ENCODE assay signal across 7 cellular contexts in the genomic region with DNA sequence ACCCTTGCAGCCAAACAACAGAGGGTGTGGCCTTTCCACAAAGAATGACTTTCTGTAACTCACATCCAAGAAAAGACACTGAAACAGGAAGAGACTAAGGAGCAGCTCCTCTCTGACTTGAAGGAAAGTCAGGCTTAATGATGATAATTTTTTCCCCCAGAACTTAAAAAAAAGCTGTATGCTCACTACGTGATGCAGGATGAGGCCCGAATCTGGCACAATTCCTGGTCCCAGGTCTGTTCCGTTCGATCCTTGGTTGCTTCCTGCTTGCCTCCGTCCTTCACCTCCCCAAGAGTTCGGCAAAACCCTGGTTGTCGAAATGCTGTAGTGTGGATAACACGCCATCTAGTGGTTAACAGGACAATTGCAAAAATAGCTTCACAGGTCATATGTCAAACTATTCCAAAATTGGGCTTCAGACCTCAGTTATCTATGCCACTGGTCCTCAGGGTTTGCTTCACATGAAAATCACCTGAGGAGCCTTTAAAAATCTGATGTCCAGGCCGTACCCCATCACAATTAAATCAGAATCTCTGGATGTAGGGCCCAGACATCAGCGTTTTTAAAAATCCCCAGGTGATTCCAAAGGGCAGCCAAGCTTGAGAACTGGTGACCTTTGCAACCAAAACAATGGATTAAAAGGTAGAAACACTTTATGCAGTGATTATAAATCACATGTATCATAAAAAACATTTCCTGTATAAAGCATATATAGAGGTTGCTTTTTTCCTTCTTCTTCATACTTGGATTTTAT. TPM values are rescaled to one million over a fixed set of nuclear protein-coding genes. Genes with fewer than 3 reads are reported as not detected.
A peak's percentile ranks its signal among the peaks of the same experiment; 100 is the strongest.
DNase-seq lines count a peak whose midpoint lies in the region; ATAC-seq and TF ChIP-seq lines count a peak whose summit lies in the region.

No MANE protein-coding gene starts in this region.

- no peak overlapping the region for H2BK12ac ChIP-seq in H9 (ENCODE audit: insufficient read length, low read depth, low read length)

- ATAC-seq in left cardiac atrium: peak; percentile 78 to 92

- H3K27ac ChIP-seq in H9 (ENCODE audit: insufficient read length, low read depth, low read length) (no peak overlapping the region), adrenal gland (peak overlapping the region in 2 of 5 donors; percentile 27 to 60)

- peak overlapping the region; percentile 29 to 57; a peak in 4 of 5 replicates for H3K4me3 Mint-ChIP-seq in H9

- H2BK20ac ChIP-seq in H9 (ENCODE audit: low read depth, low read length, poor library complexity, severe bottlenecking): no peak overlapping the region

- H3K14ac ChIP-seq in H9 (ENCODE audit: insufficient read depth, low read length): no peak overlapping the region

- no peak overlapping the region for H3K23ac ChIP-seq in H9 (ENCODE audit: insufficient read length, low read depth, low read length)

- H3K56ac ChIP-seq in H9 (ENCODE audit: insufficient read length, low read depth, low read length): no peak overlapping the region

- H2BK120ac ChIP-seq in H9 (ENCODE audit: low read depth, low read length, poor library complexity, severe bottlenecking): no peak overlapping the region

- peak overlapping the region; percentile 36 for H3K4me2 ChIP-seq in H9 (ENCODE audit: insufficient read depth, insufficient read length, low read length)

- H3K9ac ChIP-seq in H9 (ENCODE audit: extremely low read depth, insufficient read length, low read length): no peak overlapping the region

- peaks cover 10 to 11% of the 10 kb centered on the region in 2 experiments for H3K4me1 Mint-ChIP-seq in H9

- intact Hi-C loops in adrenal gland (cut with DNase I) (loop anchor here in 1 of 2 donors (5.0 kb wide), 1 partner anchor 634 kb away; no protein-coding TSS in a partner anchor), left cardiac atrium (cut with DNase I) (loop anchor here (2.0 to 10.0 kb wide), 4 partner anchors 292 to 634 kb away; no protein-coding TSS in a partner anchor)

- H3K27me3 ChIP-seq in H9 (ENCODE audit: insufficient read depth, low read length): no peaks in the 10 kb centered on the region
- H3K27me3 ChIP-seq in adrenal gland: no peaks in the 10 kb centered on the region

- no peak for TF ChIP-seq POLR2A in adrenal gland (IDR thresholded peaks at IDR 0.05)

- H3T11ph ChIP-seq in H9 (ENCODE audit: low read length): no peak overlapping the region

- no peak overlapping the region for H4K8ac ChIP-seq in H9 (replicated peaks; ENCODE audit: insufficient read length, low read depth, low read length)

- DNase-seq in GM10266 (ENCODE audit: extremely low spot score): peak; percentile 62
- peak; percentile 70 for DNase-seq in H9
- DNase-seq in LNCaP clone FGC (ENCODE audit: low read depth): peak; percentile 59
- peak; percentile 82 for DNase-seq in RPMI7951 (ENCODE audit: low read depth)
- peak; percentile 65 to 87 (median 80) for DNase-seq in adrenal gland
- DNase-seq in left cardiac atrium: peak; percentile 69
- DNase-seq in pons (ENCODE audit: low spot score): peak; percentile 82

- H4K91ac ChIP-seq in H9 (ENCODE audit: insufficient read length, low read depth, low read length): no peak overlapping the region

- TF ChIP-seq CTCF in GM10266 (IDR thresholded peaks at IDR 0.05; ENCODE audit: control insufficient read depth, insufficient read depth, low read depth, missing control alignments): peak; percentile 86
- TF ChIP-seq CTCF in H9 (conservative IDR thresholded peaks at IDR 0.05): peak; percentile 90
- peak; percentile 88 for TF ChIP-seq CTCF in LNCaP clone FGC (IDR thresholded peaks at IDR 0.05; ENCODE audit: control insufficient read depth, extremely low read depth, insufficient read depth)
- TF ChIP-seq CTCF in adrenal gland (IDR thresholded peaks at IDR 0.05): peak; percentile 84 to 92 (median 90)

- no peak overlapping the region for H3K27ac Mint-ChIP-seq in H9

- H3K27me3 Mint-ChIP-seq in H9 (ENCODE audit: low read depth): no peaks in the 10 kb centered on the region

- no peak overlapping the region for H3K18ac ChIP-seq in H9 (ENCODE audit: insufficient read length, low read depth, low read length)

- no peaks in the 10 kb centered on the region for H3K79me1 ChIP-seq in H9 (ENCODE audit: insufficient read depth, low read depth, low read length, poor library complexity, severe bottlenecking)

- WGBS in H9 (ENCODE audit: extremely low coverage, insufficient read length, low lambda C conversion rate): no CpG with 5 or more reads among the region's 10 CpGs
- WGBS in adrenal gland, 4 donors: 7 to 9% (median 8%) methylated on average over 10 of the region's 10 CpGs

- no peaks in the 10 kb centered on the region for H3K23me2 ChIP-seq in H9 (ENCODE audit: insufficient read length, low read depth, low read length, poor library complexity, severe bottlenecking)

- H4K5ac ChIP-seq in H9 (ENCODE audit: insufficient read length, low read depth, low read length): no peak overlapping the region

- H3K79me2 ChIP-seq in H9 (ENCODE audit: insufficient read depth, low read length): no peaks in the 10 kb centered on the region

- no peaks in the 10 kb centered on the region for H4K20me1 ChIP-seq in H9 (ENCODE audit: control insufficient read depth, insufficient read depth, insufficient read length)

- H2AK5ac ChIP-seq in H9 (ENCODE audit: insufficient read length, low read length): no peak overlapping the region

- no peak overlapping the region for H3K4me3 ChIP-seq in LNCaP clone FGC (ENCODE audit: low read depth, low read length)
- H3K4me3 ChIP-seq in adrenal gland: peak overlapping the region in 2 of 4 donors; percentile 16 to 56

- H3K4me1 ChIP-seq in H9 (ENCODE audit: insufficient read depth, low read length) (no peaks in the 10 kb centered on the region), adrenal gland (replicated peaks in 1 of 2) (no peaks in the 10 kb centered on the region)

- no peak overlapping the region for H2BK15ac ChIP-seq in H9 (ENCODE audit: low read depth, low read length)

- no peaks in the 10 kb centered on the region for H3K9me3 Mint-ChIP-seq in H9

- no peak overlapping the region for H2BK5ac ChIP-seq in H9 (ENCODE audit: insufficient read length, low read length)

- peak overlapping the region; percentile 94 for H2AFZ ChIP-seq in H9 (ENCODE audit: low read length)

- no peak overlapping the region for H3K4ac ChIP-seq in H9 (ENCODE audit: low read depth, low read length)

- no peaks in the 10 kb centered on the region for H3K9me3 ChIP-seq in H9 (ENCODE audit: control insufficient read depth, low read depth, low read length)
- no peaks in the 10 kb centered on the region for H3K9me3 ChIP-seq in adrenal gland (replicated peaks in 1 of 3)

- H3K36me3 Mint-ChIP-seq in H9 (ENCODE audit: insufficient read depth in 1 of 3, low read depth in 3 of 3): no peaks in the 10 kb centered on the region

- no peaks in the 10 kb centered on the region for H3K36me3 ChIP-seq in adrenal gland (replicated peaks in 1 of 2)

RNA-seq across cellular contexts. Expression of a gene that starts 28.1 kb away (rescaled TPM):
- total RNA-seq in H9 (2021) (1.8 and 1.9 TPM in 2 replicates), adrenal gland (10 to 100 TPM; 23.6 to 44.6 (median 38.3) TPM), left cardiac atrium (100 to 1,000 TPM; 302 to 329 TPM)
- 6.6 and 7.3 TPM in 2 replicates for total RNA-seq in RPMI7951 (2014; rRNA removed; shearing (Covaris generic))
- 10 to 100 TPM; 11.1 to 25.0 (median 22.0) TPM for polyA plus RNA-seq in adrenal gland

Comparison
In these comparisons a context has a peak if more than half of its experiments do, and no peak if none do; other contexts are left out.
1. RNA of a gene that starts 28.1 kb away (total RNA-seq): 302 to 329 TPM in left cardiac atrium; 23.6 to 44.6 TPM in adrenal gland, 6.6 to 7.3 TPM in RPMI7951 and 1.8 to 1.9 TPM in H9; every median in the first group is over 4 times any median in the second.
2. Peak in every context shown above with its lines, with median percentiles within 50 percentile points of each other: DNase-seq and CTCF ChIP-seq.